21 cellular contexts compared by ENCODE assay signal in the genomic region with DNA sequence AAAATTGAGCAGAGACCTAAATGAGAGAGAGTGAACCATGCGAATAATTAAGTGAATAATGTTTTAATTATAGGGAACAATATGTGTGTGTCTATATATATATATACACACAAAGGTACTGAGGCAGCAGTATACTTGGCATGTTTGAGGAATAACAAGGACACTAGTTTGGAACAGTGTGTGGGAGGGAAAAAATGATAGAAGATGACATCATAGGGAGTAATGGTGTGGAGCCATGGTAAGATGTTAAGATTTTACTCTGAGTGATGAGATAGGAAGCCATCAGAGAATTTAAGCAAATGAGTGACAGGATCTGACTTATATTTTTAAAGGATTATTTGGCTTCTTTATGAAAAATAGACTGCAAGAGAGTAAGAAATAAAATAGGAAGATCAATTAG.
"Had no signal": no experiment of that assay in that cellular context is flagged by ENCODE, and none has a peak within 500 bp of the region (broad histone marks: within the 10 kb centered on the region; RNA-seq: fewer than 3 reads in every experiment).

No MANE protein-coding gene starts in this region.

- H3K36me3 ChIP-seq: SJSA1 had no signal

- FAIRE-seq: RCC 7860 had no signal

- DNase-seq: Karpas-422, KG1, MG63, NCI-H1092, NCI-H1436, NCI-H187, NCI-H2029, NCI-H2081 treated with DMSO at 0.1 percent for 48 hours, NCI-H2171, NCI-H226, NCI-H446, NCI-H510A, NCI-H524 treated with DMSO at 0.1 percent for 48 hours, NCI-H69, NCI-H774, Right ventricle myocardium superior, RPMI8226, SIG-M5 had no signal

- H3K4me3 ChIP-seq: MG63, SJSA1, SK-N-MC had no signal

- H3K27me3 ChIP-seq: MG63, SJSA1 had no signal

- H3K27ac ChIP-seq: SJSA1, SK-N-MC had no signal
